ENCODE assay signal across 25 cellular contexts in genomic region chr20:63533388-63533787, GRCh38. TPM values are rescaled to one million over a fixed set of nuclear protein-coding genes. Genes with fewer than 3 reads are reported as not detected.
"Had no signal": no experiment of that assay in that cellular context is flagged by ENCODE, and none has a peak within 500 bp of the region (broad histone marks: within the 10 kb centered on the region; RNA-seq: fewer than 3 reads in every experiment).

No MANE protein-coding gene starts in this region.

- H3K4me1 Mint-ChIP-seq: activated naive CD8-positive, alpha-beta T cell treated with anti-CD3 and anti-CD28 coated beads, Interleukin-2, amount 10 ng/mL, durations not matched to agents 7 days and 5 days had no signal

- H3K9me3 Mint-ChIP-seq: activated CD4-positive, alpha-beta memory T cell treated with anti-CD3 and anti-CD28 coated beads, Interleukin-2, amount 10 ng/mL, durations not matched to agents 7 days and 5 days; activated naive CD8-positive, alpha-beta T cell treated with anti-CD3 and anti-CD28 coated beads, Interleukin-2, amount 10 ng/mL, durations not matched to agents 7 days and 5 days; dendritic cell treated with granulocyte-macrophage colony-stimulating factor and Interleukin-4, amounts not matched to agents 40 ng/mL and 50 ng/mL, for 4 days; naive thymus-derived CD8-positive, alpha-beta T cell had no signal

- H3K27me3 Mint-ChIP-seq: activated CD4-positive, alpha-beta T cell treated with anti-CD3 and anti-CD28 coated beads for 36 hours; activated naive CD8-positive, alpha-beta T cell treated with anti-CD3 and anti-CD28 coated beads, Interleukin-2, amount 10 ng/mL, durations not matched to agents 7 days and 5 days; naive thymus-derived CD8-positive, alpha-beta T cell had no signal

- H3K27me3 ChIP-seq: upper lobe of left lung had no signal

- H3K36me3 Mint-ChIP-seq: activated naive CD8-positive, alpha-beta T cell treated with anti-CD3 and anti-CD28 coated beads, Interleukin-2, amount 10 ng/mL, durations not matched to agents 7 days and 5 days; naive thymus-derived CD8-positive, alpha-beta T cell had no signal

- H3K27ac ChIP-seq: heart right ventricle, WERI-Rb-1 had no signal

- H3K4me3 Mint-ChIP-seq: activated CD4-positive, alpha-beta memory T cell treated with anti-CD3 and anti-CD28 coated beads, Interleukin-2, amount 10 ng/mL, durations not matched to agents 7 days and 5 days; activated CD4-positive, alpha-beta T cell treated with anti-CD3 and anti-CD28 coated beads for 36 hours; activated naive CD8-positive, alpha-beta T cell treated with anti-CD3 and anti-CD28 coated beads, Interleukin-2, amount 10 ng/mL, durations not matched to agents 7 days and 5 days; dendritic cell treated with granulocyte-macrophage colony-stimulating factor and Interleukin-4, amounts not matched to agents 40 ng/mL and 50 ng/mL, for 4 days; naive thymus-derived CD8-positive, alpha-beta T cell had no signal

- ATAC-seq: activated CD4-positive, alpha-beta T cell treated with anti-CD3 and anti-CD28 coated beads for 36 hours; heart right ventricle; left lobe of liver; naive thymus-derived CD8-positive, alpha-beta T cell; SK-N-SH treated with all-trans-retinoic acid at 6 μM for 48 hours; stimulated activated naive CD8-positive, alpha-beta T cell treated with anti-CD3 and anti-CD28 coated beads, Interleukin-15, Interleukin-2, amounts not matched to agents 100 U/mL and 50 U/mL, for 24 hours had no signal

- DNase-seq: activated CD4-positive, alpha-beta memory T cell treated with anti-CD3 and anti-CD28 coated beads, Interleukin-2, amount 10 ng/mL, durations not matched to agents 7 days and 5 days; activated effector memory CD4-positive, alpha-beta T cell treated with anti-CD3 and anti-CD28 coated beads, Interleukin-2, amount 50 U/mL, for 16 hours; activated T-cell treated with anti-CD3 and anti-CD28 coated beads, Interleukin-2, amount 50 U/mL, for 48 hours; cerebellar nuclear complex; effector memory CD4-positive, alpha-beta T cell; foreskin melanocyte; heart right ventricle; nucleus accumbens; stimulated activated CD4-positive, alpha-beta T cell treated with anti-CD3 and anti-CD28 coated beads, Interleukin-4, amount 100 ng/mL, for 4 hours; stimulated activated CD8-positive, alpha-beta memory T cell treated with anti-CD3 and anti-CD28 coated beads, Interleukin-4, amount 100 ng/mL, for 48 hours; stimulated activated naive CD8-positive, alpha-beta T cell treated with anti-CD3 and anti-CD28 coated beads, Interleukin-15, Interleukin-2, amounts not matched to agents 100 U/mL and 50 U/mL, for 24 hours; T1000 had no signal

- H3K4me3 ChIP-seq: heart right ventricle, suprapubic skin, upper lobe of left lung had no signal

- H3K9me3 ChIP-seq: heart right ventricle, suprapubic skin, upper lobe of left lung had no signal

- H3K36me3 ChIP-seq: heart right ventricle, suprapubic skin, upper lobe of left lung, WERI-Rb-1 had no signal

- H3K27ac Mint-ChIP-seq: activated CD4-positive, alpha-beta memory T cell treated with anti-CD3 and anti-CD28 coated beads, Interleukin-2, amount 10 ng/mL, durations not matched to agents 7 days and 5 days; activated CD4-positive, alpha-beta T cell treated with anti-CD3 and anti-CD28 coated beads for 36 hours; activated naive CD8-positive, alpha-beta T cell treated with anti-CD3 and anti-CD28 coated beads, Interleukin-2, amount 10 ng/mL, durations not matched to agents 7 days and 5 days; dendritic cell treated with granulocyte-macrophage colony-stimulating factor and Interleukin-4, amounts not matched to agents 40 ng/mL and 50 ng/mL, for 4 days; naive thymus-derived CD8-positive, alpha-beta T cell had no signal

RNA-seq across cellular contexts. Expression of gene SRMS, which starts 14.2 kb away (rescaled TPM):
- total RNA-seq: activated CD4-positive, alpha-beta memory T cell treated with anti-CD3 and anti-CD28 coated beads, Interleukin-2, amount 10 ng/mL, durations not matched to agents 7 days and 5 days; activated CD4-positive, alpha-beta T cell treated with anti-CD3 and anti-CD28 coated beads for 36 hours; activated naive CD8-positive, alpha-beta T cell treated with anti-CD3 and anti-CD28 coated beads, Interleukin-2, amount 10 ng/mL, durations not matched to agents 7 days and 5 days; aorta; fibroblast of lung; heart right ventricle; left lobe of liver; mononuclear cell; naive thymus-derived CD8-positive, alpha-beta T cell; posterior vena cava; upper lobe of left lung had no signal

RNA-seq across cellular contexts. Expression of gene FNDC11, which starts 20.6 kb away (rescaled TPM):
- total RNA-seq: left lobe of liver had no signal
